Comparison of ENCODE assay signal across 11 cellular contexts in the genomic region with DNA sequence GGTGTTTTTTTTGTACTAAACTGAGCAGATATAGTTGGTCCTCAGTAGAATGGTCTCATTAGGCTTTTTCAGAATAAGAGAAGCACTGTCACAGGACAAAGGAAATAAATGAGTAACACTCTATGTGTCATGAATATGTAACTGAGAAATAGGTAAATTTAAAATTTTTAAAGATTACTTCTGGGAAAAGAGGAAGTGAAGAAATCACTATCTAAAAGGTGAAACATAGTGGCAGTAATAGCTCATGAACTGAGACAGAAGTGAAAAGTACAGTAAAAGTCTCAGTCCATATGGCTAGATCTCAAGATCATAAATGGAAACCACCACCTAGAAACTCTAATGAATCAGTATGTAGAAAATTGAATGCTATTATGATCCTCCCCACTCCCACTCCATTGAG.
A peak's percentile ranks its signal among the peaks of the same experiment; 100 is the strongest.
DNase-seq lines count a peak whose midpoint lies in the region; ATAC-seq and TF ChIP-seq lines count a peak whose summit lies in the region.
"Had no signal": no experiment of that assay in that cellular context is flagged by ENCODE, and none has a peak within 500 bp of the region (broad histone marks: within the 10 kb centered on the region; RNA-seq: fewer than 3 reads in every experiment).

No MANE protein-coding gene starts in this region.

- no peaks in the 10 kb centered on the region for H3K36me3 ChIP-seq in mesenchymal stem cell (ENCODE audit: control insufficient read depth in 1 of 2, insufficient read depth in 2 of 2, low read depth in 1 of 2, low read length in 2 of 2)
- H3K36me3 ChIP-seq in adrenal gland (replicated peaks in 1 of 2): no peaks in the 10 kb centered on the region
- H3K36me3 ChIP-seq: upper lobe of left lung had no signal

- H3K4me2 ChIP-seq in mesenchymal stem cell (ENCODE audit: low read length, poor library complexity, severe bottlenecking): no peak overlapping the region

- H3K4me3 ChIP-seq in mesenchymal stem cell (ENCODE audit: insufficient read depth in 1 of 2, low read depth in 1 of 2, low read length in 2 of 2) (no peak overlapping the region), adrenal gland (no peak overlapping the region)
- H3K4me3 ChIP-seq: upper lobe of left lung had no signal

- H2BK15ac ChIP-seq in mesenchymal stem cell (ENCODE audit: low read depth, poor library complexity, severe bottlenecking): no peak overlapping the region

- H3K79me1 ChIP-seq in mesenchymal stem cell (replicated peaks; ENCODE audit: low read length, poor library complexity, severe bottlenecking): no peaks in the 10 kb centered on the region

- H3K36me3 Mint-ChIP-seq in activated T-cell treated with anti-CD3 and anti-CD28 coated beads, Interleukin-2, amount 50 U/mL, for 24 hours (ENCODE audit: low read depth): peaks cover 38% of the 10 kb centered on the region

- H3K9ac ChIP-seq in mesenchymal stem cell (ENCODE audit: low read length): peak overlapping the region; percentile 16

- peak; percentile 91 for ATAC-seq in GM21723 (IDR thresholded peaks at IDR 0.05; ENCODE audit: unreplicated experiment)
- peak; percentile 93 for ATAC-seq in HG03378 (IDR thresholded peaks at IDR 0.05; ENCODE audit: unreplicated experiment)
- ATAC-seq: Panc1 had no signal

- no peak for DNase-seq in activated T-cell treated with anti-CD3 and anti-CD28 coated beads, Interleukin-2, amount 50 U/mL, for 24 hours
- no peak for DNase-seq in activated T-cell treated with anti-CD3 and anti-CD28 coated beads, Interleukin-2, amount 50 U/mL, for 48 hours
- DNase-seq in mesenchymal stem cell (no peak), adrenal gland (no peak), OCI-M2 (lab: John Stamatoyannopoulos, UW; ENCODE audit: unreplicated experiment) (no peak)
- no peak for DNase-seq in activated effector memory CD4-positive, alpha-beta T cell treated with anti-CD3 and anti-CD28 coated beads, Interleukin-2, amount 50 U/mL, for 16 hours
- DNase-seq: upper lobe of left lung had no signal

- H2AK5ac ChIP-seq in mesenchymal stem cell (ENCODE audit: low read length, severe bottlenecking): no peak overlapping the region

- H3K9me3 Mint-ChIP-seq in activated T-cell treated with anti-CD3 and anti-CD28 coated beads, Interleukin-2, amount 50 U/mL, for 24 hours: no peaks in the 10 kb centered on the region
- H3K9me3 Mint-ChIP-seq: dendritic cell treated with granulocyte-macrophage colony-stimulating factor and Interleukin-4, amounts not matched to agents 40 ng/mL and 50 ng/mL, for 4 days had no signal

- H2BK12ac ChIP-seq in mesenchymal stem cell (ENCODE audit: low read length in 2 of 2): no peak overlapping the region

- H3K27me3 ChIP-seq in mesenchymal stem cell (ENCODE audit: control insufficient read depth in 1 of 2, insufficient read depth in 1 of 2, low read length in 2 of 2) (no peaks in the 10 kb centered on the region), adrenal gland (no peaks in the 10 kb centered on the region)
- H3K27me3 ChIP-seq: upper lobe of left lung had no signal

- no peaks in the 10 kb centered on the region for H3K9me3 ChIP-seq in mesenchymal stem cell (ENCODE audit: control insufficient read depth, low read length)
- H3K9me3 ChIP-seq in adrenal gland (replicated peaks in 1 of 3): no peaks in the 10 kb centered on the region
- H3K9me3 ChIP-seq: upper lobe of left lung had no signal

- intact Hi-C loops in adrenal gland (cut with DNase I): no loop called here

- H2BK120ac ChIP-seq in mesenchymal stem cell (ENCODE audit: low read depth, low read length): no peak overlapping the region

- no peaks in the 10 kb centered on the region for H3K27me3 Mint-ChIP-seq in activated T-cell treated with anti-CD3 and anti-CD28 coated beads, Interleukin-2, amount 50 U/mL, for 24 hours
- H3K27me3 Mint-ChIP-seq: dendritic cell treated with granulocyte-macrophage colony-stimulating factor and Interleukin-4, amounts not matched to agents 40 ng/mL and 50 ng/mL, for 4 days had no signal

- H3K27ac ChIP-seq in mesenchymal stem cell (ENCODE audit: low read length, poor library complexity, severe bottlenecking) (no peak overlapping the region), adrenal gland (no peak overlapping the region)
- H3K27ac ChIP-seq: upper lobe of left lung had no signal

- no peak overlapping the region for H3K4ac ChIP-seq in mesenchymal stem cell (ENCODE audit: low read depth in 1 of 2, low read length in 2 of 2)

- no peak overlapping the region for H4K91ac ChIP-seq in mesenchymal stem cell (ENCODE audit: low read length)

- no peak overlapping the region for H3K23ac ChIP-seq in mesenchymal stem cell (ENCODE audit: low read length in 2 of 2)

- H3K4me1 ChIP-seq in mesenchymal stem cell (ENCODE audit: control insufficient read depth, insufficient read depth, low read depth, low read length) (no peaks in the 10 kb centered on the region), adrenal gland (replicated peaks in 1 of 2) (no peaks in the 10 kb centered on the region)
- H3K4me1 ChIP-seq: upper lobe of left lung had no signal

- H3K4me3 Mint-ChIP-seq in activated T-cell treated with anti-CD3 and anti-CD28 coated beads, Interleukin-2, amount 50 U/mL, for 24 hours: peak overlapping the region; percentile 30
- H3K4me3 Mint-ChIP-seq: dendritic cell treated with granulocyte-macrophage colony-stimulating factor and Interleukin-4, amounts not matched to agents 40 ng/mL and 50 ng/mL, for 4 days had no signal

- H2BK5ac ChIP-seq in mesenchymal stem cell (ENCODE audit: low read depth, low read length, poor library complexity, severe bottlenecking): no peak overlapping the region

- peak overlapping the region; percentile 95 for H3K27ac Mint-ChIP-seq in activated T-cell treated with anti-CD3 and anti-CD28 coated beads, Interleukin-2, amount 50 U/mL, for 24 hours
- H3K27ac Mint-ChIP-seq: dendritic cell treated with granulocyte-macrophage colony-stimulating factor and Interleukin-4, amounts not matched to agents 40 ng/mL and 50 ng/mL, for 4 days had no signal

- H3K4me1 Mint-ChIP-seq in activated T-cell treated with anti-CD3 and anti-CD28 coated beads, Interleukin-2, amount 50 U/mL, for 24 hours (ENCODE audit: low read depth): peaks cover 45% of the 10 kb centered on the region

- TF ChIP-seq POLR2A in adrenal gland (IDR thresholded peaks at IDR 0.05): no peak

- no peak overlapping the region for H4K8ac ChIP-seq in mesenchymal stem cell (ENCODE audit: low read length)

- no peak overlapping the region for H3K18ac ChIP-seq in mesenchymal stem cell (ENCODE audit: low read depth in 1 of 2, low read length in 2 of 2)

- TF ChIP-seq CTCF in adrenal gland (IDR thresholded peaks at IDR 0.05): no peak

- H3K14ac ChIP-seq in mesenchymal stem cell (ENCODE audit: low read length in 2 of 2): no peak overlapping the region

- H2AFZ ChIP-seq in mesenchymal stem cell (ENCODE audit: low read depth, low read length): no peak overlapping the region
